25 cellular contexts compared by ENCODE assay signal in the genomic region with DNA sequence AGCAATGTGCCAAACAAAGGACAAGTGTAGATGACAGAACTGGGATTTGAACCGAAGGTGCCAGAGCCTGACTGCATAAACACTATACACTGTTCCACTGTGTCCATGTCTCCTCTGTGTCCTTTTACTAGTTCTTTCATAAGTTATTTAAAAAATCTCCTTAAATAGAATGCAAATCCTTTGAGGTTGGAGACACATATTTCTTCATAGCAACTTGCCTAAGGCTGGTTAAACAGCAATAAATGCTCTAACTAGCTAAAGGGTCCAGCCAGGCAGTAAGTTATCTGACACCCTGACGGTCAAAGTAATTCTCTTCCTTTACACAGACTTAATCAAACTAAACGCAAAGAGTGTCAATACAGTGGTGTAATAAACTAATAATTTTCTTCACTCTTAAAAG.
A peak's percentile ranks its signal among the peaks of the same experiment; 100 is the strongest.
DNase-seq lines count a peak whose midpoint lies in the region; ATAC-seq and TF ChIP-seq lines count a peak whose summit lies in the region.
"Had no signal": no experiment of that assay in that cellular context is flagged by ENCODE, and none has a peak within 500 bp of the region (broad histone marks: within the 10 kb centered on the region; RNA-seq: fewer than 3 reads in every experiment).

No MANE protein-coding gene starts in this region.

- peak overlapping the region; percentile 56 for H3K27ac Mint-ChIP-seq in activated naive CD8-positive, alpha-beta T cell
- H3K27ac Mint-ChIP-seq in activated naive CD8-positive, alpha-beta T cell treated with anti-CD3 and anti-CD28 coated beads, Interleukin-2, amount 50 U/mL, for 24 hours, result no peak overlapping the region
- peak overlapping the region; percentile 75 to 84 for H3K27ac Mint-ChIP-seq in T-cell
- peak overlapping the region; percentile 90 for H3K27ac Mint-ChIP-seq in stimulated activated effector memory CD8-positive, alpha-beta T cell treated with anti-CD3 and anti-CD28 coated beads, Interleukin-12 subunit alpha, Interleukin-12 subunit beta, amount 100 ng/mL, for 72 hours

- H3K9me3 ChIP-seq in stomach, result no peaks in the 10 kb centered on the region
- H3K9me3 ChIP-seq: BLaER1, body of pancreas, upper lobe of left lung had no signal

- H3K36me3 Mint-ChIP-seq in activated naive CD8-positive, alpha-beta T cell, result peaks cover 22% of the 10 kb centered on the region
- H3K36me3 Mint-ChIP-seq in activated naive CD8-positive, alpha-beta T cell treated with anti-CD3 and anti-CD28 coated beads, Interleukin-2, amount 50 U/mL, for 24 hours (ENCODE audit: low read depth), result peaks cover 83% of the 10 kb centered on the region
- H3K36me3 Mint-ChIP-seq in T-cell, result peaks cover 70% of the 10 kb centered on the region
- H3K36me3 Mint-ChIP-seq in stimulated activated effector memory CD8-positive, alpha-beta T cell treated with anti-CD3 and anti-CD28 coated beads, Interleukin-12 subunit alpha, Interleukin-12 subunit beta, amount 100 ng/mL, for 72 hours, result peaks cover 100% of the 10 kb centered on the region

- POLR2A ChIA-PET in T-cell (lab: Charles Lee), result no interaction called here

- no peak overlapping the region for H3K4me3 Mint-ChIP-seq in activated naive CD8-positive, alpha-beta T cell
- no peak overlapping the region for H3K4me3 Mint-ChIP-seq in activated naive CD8-positive, alpha-beta T cell treated with anti-CD3 and anti-CD28 coated beads, Interleukin-2, amount 50 U/mL, for 24 hours
- H3K4me3 Mint-ChIP-seq in T-cell, result no peak overlapping the region
- H3K4me3 Mint-ChIP-seq in stimulated activated effector memory CD8-positive, alpha-beta T cell treated with anti-CD3 and anti-CD28 coated beads, Interleukin-12 subunit alpha, Interleukin-12 subunit beta, amount 100 ng/mL, for 72 hours, result no peak overlapping the region
- H3K4me3 Mint-ChIP-seq: stimulated activated naive CD8-positive, alpha-beta T cell treated with anti-CD3 and anti-CD28 coated beads, Interleukin-15, Interleukin-2, amounts not matched to agents 100 ng/mL and 50 ng/mL, for 24 hours had no signal

- intact Hi-C loops in stomach (cut with DNase I; ENCODE audit: low total_unique reads), result no loop called here

- H3K9me3 Mint-ChIP-seq in activated naive CD8-positive, alpha-beta T cell (ENCODE audit: low read depth), result no peaks in the 10 kb centered on the region
- H3K9me3 Mint-ChIP-seq in activated naive CD8-positive, alpha-beta T cell treated with anti-CD3 and anti-CD28 coated beads, Interleukin-2, amount 50 U/mL, for 24 hours, result no peaks in the 10 kb centered on the region
- no peaks in the 10 kb centered on the region for H3K9me3 Mint-ChIP-seq in T-cell
- no peaks in the 10 kb centered on the region for H3K9me3 Mint-ChIP-seq in stimulated activated effector memory CD8-positive, alpha-beta T cell treated with anti-CD3 and anti-CD28 coated beads, Interleukin-12 subunit alpha, Interleukin-12 subunit beta, amount 100 ng/mL, for 72 hours
- H3K9me3 Mint-ChIP-seq: stimulated activated naive CD8-positive, alpha-beta T cell treated with anti-CD3 and anti-CD28 coated beads, Interleukin-15, Interleukin-2, amounts not matched to agents 100 ng/mL and 50 ng/mL, for 24 hours had no signal

- H3K27ac ChIP-seq in stomach, result peak overlapping the region in 2 of 5 donors; percentile 71 to 79
- H3K27ac ChIP-seq: BLaER1, body of pancreas, GM23248 had no signal

- TF ChIP-seq EP300 in stomach (IDR thresholded peaks at IDR 0.05), result no peak

- no peak for DNase-seq in activated naive CD8-positive, alpha-beta T cell treated with anti-CD3 and anti-CD28 coated beads, Interleukin-2, amount 50 U/mL, for 24 hours
- no peak for DNase-seq in T-cell
- DNase-seq in fibroblast of villous mesenchyme (ENCODE audit: low read depth), result peak; percentile 35
- no peak for DNase-seq in stimulated activated effector memory CD8-positive, alpha-beta T cell treated with anti-CD3 and anti-CD28 coated beads, Interleukin-12 subunit alpha, Interleukin-12 subunit beta, amount 100 ng/mL, for 72 hours (ENCODE audit: low spot score in 2 of 2)
- DNase-seq in stomach, result no peak
- DNase-seq: ACHN; activated CD4-positive, alpha-beta T cell treated with anti-CD3 and anti-CD28 coated beads, Interleukin-2, amount 50 U/mL, for 4 hours; activated naive CD4-positive, alpha-beta T cell treated with anti-CD3 and anti-CD28 coated beads, Interleukin-2, amount 50 U/mL, for 16 hours; activated T-cell treated with anti-CD3 and anti-CD28 coated beads for 4 hours; body of pancreas; DMS 273 treated with DMSO at 0.1 percent for 48 hours; GM23248; Karpas-422; NCI-H187; nucleus accumbens; stimulated activated CD4-positive, alpha-beta T cell treated with anti-CD3 and anti-CD28 coated beads, Interleukin-4, amount 100 ng/mL, for 24 hours; T-helper 9 cell; upper lobe of left lung had no signal

- no peak for ATAC-seq in activated naive CD8-positive, alpha-beta T cell treated with anti-CD3 and anti-CD28 coated beads, Interleukin-2, amount 50 U/mL, for 24 hours
- ATAC-seq in T-cell (replicated peaks in 1 of 4), result no peak
- no peak for ATAC-seq in stimulated activated effector memory CD8-positive, alpha-beta T cell treated with anti-CD3 and anti-CD28 coated beads, Interleukin-12 subunit alpha, Interleukin-12 subunit beta, amount 100 ng/mL, for 72 hours
- ATAC-seq in HG03439 (IDR thresholded peaks at IDR 0.05; ENCODE audit: unreplicated experiment), result no peak
- no peak for ATAC-seq in GM18909 (IDR thresholded peaks at IDR 0.05; ENCODE audit: poor library complexity, unreplicated experiment)
- ATAC-seq: body of pancreas, SK-N-SH treated with all-trans-retinoic acid at 6 μM for 48 hours had no signal

- CTCF ChIA-PET in T-cell (lab: Charles Lee), result interaction anchor here in 1 of 2 donors (0.6 kb wide), 1 partner anchor 172 kb away, joined by 8 read pairs; no protein-coding TSS in a partner anchor

- H3K36me3 ChIP-seq in stomach, result peaks cover 0 to 24% (median 11%) of the 10 kb centered on the region in 4 donors

- H3K4me1 ChIP-seq in stomach, result peaks cover 14 to 94% (median 37%) of the 10 kb centered on the region in 4 donors

- no peaks in the 10 kb centered on the region for H3K27me3 ChIP-seq in stomach
- H3K27me3 ChIP-seq: BLaER1, body of pancreas, upper lobe of left lung had no signal

- WGBS in stomach, 5 donors, result 58 to 69% (median 63%) methylated on average over 3 of the region's 3 CpGs

- no peak for TF ChIP-seq POLR2A in stomach (IDR thresholded peaks at IDR 0.05)

- H3K4me1 Mint-ChIP-seq in activated naive CD8-positive, alpha-beta T cell (ENCODE audit: low read depth), result peaks cover 70% of the 10 kb centered on the region
- peaks cover 58% of the 10 kb centered on the region for H3K4me1 Mint-ChIP-seq in activated naive CD8-positive, alpha-beta T cell treated with anti-CD3 and anti-CD28 coated beads, Interleukin-2, amount 50 U/mL, for 24 hours
- H3K4me1 Mint-ChIP-seq in T-cell, result peaks cover 86 to 94% (median 92%) of the 10 kb centered on the region in 3 donors
- peaks cover 75% of the 10 kb centered on the region for H3K4me1 Mint-ChIP-seq in stimulated activated effector memory CD8-positive, alpha-beta T cell treated with anti-CD3 and anti-CD28 coated beads, Interleukin-12 subunit alpha, Interleukin-12 subunit beta, amount 100 ng/mL, for 72 hours

- TF ChIP-seq CTCF in fibroblast of villous mesenchyme (IDR thresholded peaks at IDR 0.05; ENCODE audit: insufficient read depth, low read depth, low read length), result no peak
- TF ChIP-seq CTCF in stomach (IDR thresholded peaks at IDR 0.05), result no peak

- H3K27me3 Mint-ChIP-seq in activated naive CD8-positive, alpha-beta T cell, result no peaks in the 10 kb centered on the region
- no peaks in the 10 kb centered on the region for H3K27me3 Mint-ChIP-seq in activated naive CD8-positive, alpha-beta T cell treated with anti-CD3 and anti-CD28 coated beads, Interleukin-2, amount 50 U/mL, for 24 hours
- no peaks in the 10 kb centered on the region for H3K27me3 Mint-ChIP-seq in T-cell
- H3K27me3 Mint-ChIP-seq: stimulated activated naive CD8-positive, alpha-beta T cell treated with anti-CD3 and anti-CD28 coated beads, Interleukin-15, Interleukin-2, amounts not matched to agents 100 ng/mL and 50 ng/mL, for 24 hours had no signal

- H3K4me3 ChIP-seq in fibroblast of villous mesenchyme (ENCODE audit: low read depth, low read length) (no peak overlapping the region), stomach (no peak overlapping the region)
- H3K4me3 ChIP-seq: BLaER1, body of pancreas, coronary artery, GM23248, upper lobe of left lung had no signal
